In the genomic region with DNA sequence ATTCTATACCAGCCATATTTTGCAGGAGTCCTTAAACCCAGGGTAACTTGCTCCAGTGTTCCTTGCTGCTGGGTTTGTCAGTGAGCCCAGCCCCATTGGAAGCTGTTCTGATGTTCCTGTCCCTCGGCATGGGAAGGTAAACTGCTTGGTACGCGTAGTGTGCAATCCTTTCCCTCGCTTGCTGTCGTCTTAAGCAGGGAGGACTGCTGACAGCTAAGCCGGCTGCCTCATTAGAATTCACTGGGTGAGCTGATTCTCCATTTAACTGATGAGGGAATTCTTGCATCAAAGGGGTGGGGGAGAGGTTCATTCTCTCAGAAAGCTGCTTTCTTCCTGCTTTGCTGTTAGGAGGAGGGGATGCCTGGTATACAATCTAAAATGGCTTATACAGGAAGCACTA, we compare ENCODE assay signal across 14 cellular contexts.
DNase-seq lines count a peak whose midpoint lies in the region; ATAC-seq and TF ChIP-seq lines count a peak whose summit lies in the region.
"Had no signal": no experiment of that assay in that cellular context is flagged by ENCODE, and none has a peak within 500 bp of the region (broad histone marks: within the 10 kb centered on the region; RNA-seq: fewer than 3 reads in every experiment).

No MANE protein-coding gene starts in this region.

- H4K20me1 ChIP-seq in GM23338 (replicated peaks; ENCODE audit: insufficient read depth) (no peaks in the 10 kb centered on the region), neural progenitor cell (ENCODE audit: low read depth) (no peaks in the 10 kb centered on the region)

- H3K27me3 ChIP-seq in GM23338 (ENCODE audit: insufficient read depth) (no peaks in the 10 kb centered on the region), neural progenitor cell (no peaks in the 10 kb centered on the region)

- TF ChIP-seq CTCF in GM23338 (conservative IDR thresholded peaks at IDR 0.05; ENCODE audit: low read depth in 2 of 2) (no peak), neural progenitor cell (IDR thresholded peaks at IDR 0.05) (no peak)

- DNase-seq in GM23338 (ENCODE audit: low spot score) = peak; percentile 9
- DNase-seq in ecto neural progenitor cell (ENCODE audit: low spot score) = peak; percentile 47
- DNase-seq in left kidney (ENCODE audit: low read depth, low spot score) = peak; percentile 17
- peak; percentile 74 for DNase-seq in neural progenitor cell (ENCODE audit: low spot score)
- no peak for DNase-seq in activated naive CD8-positive, alpha-beta T cell treated with anti-CD3 and anti-CD28 coated beads, Interleukin-2, amount 50 U/mL, for 24 hours
- no peak for DNase-seq in activated CD8-positive, alpha-beta memory T cell treated with anti-CD3 and anti-CD28 coated beads for 24 hours
- DNase-seq in HCEC 1CT = no peak
- DNase-seq: ACHN; C1 segment of cervical spinal cord; Calu3; CD4-positive, alpha-beta T cell; DMS 273 treated with DMSO at 0.1 percent for 48 hours; H7 had no signal

- H3K27ac Mint-ChIP-seq in GM23338 = no peak overlapping the region
- H3K27ac Mint-ChIP-seq in neural progenitor cell = no peak overlapping the region
- H3K27ac Mint-ChIP-seq in activated naive CD8-positive, alpha-beta T cell treated with anti-CD3 and anti-CD28 coated beads, Interleukin-2, amount 50 U/mL, for 24 hours = no peak overlapping the region
- H3K27ac Mint-ChIP-seq: B cell; CD4-positive, alpha-beta T cell had no signal

- H3K36me3 Mint-ChIP-seq in GM23338 (ENCODE audit: low read depth) (peaks cover 15% of the 10 kb centered on the region; the same call in 2 of the 3 replicates), neural progenitor cell (no peaks in the 10 kb centered on the region)
- no peaks in the 10 kb centered on the region for H3K36me3 Mint-ChIP-seq in activated naive CD8-positive, alpha-beta T cell treated with anti-CD3 and anti-CD28 coated beads, Interleukin-2, amount 50 U/mL, for 24 hours (ENCODE audit: low read depth)

- H3K9me3 Mint-ChIP-seq in GM23338 (peaks cover 14% of the 10 kb centered on the region), neural progenitor cell (peaks cover 11% of the 10 kb centered on the region)
- H3K9me3 Mint-ChIP-seq in activated naive CD8-positive, alpha-beta T cell treated with anti-CD3 and anti-CD28 coated beads, Interleukin-2, amount 50 U/mL, for 24 hours = peaks cover 6% of the 10 kb centered on the region

- ATAC-seq in GM23338 = no peak
- no peak for ATAC-seq in activated naive CD8-positive, alpha-beta T cell treated with anti-CD3 and anti-CD28 coated beads, Interleukin-2, amount 50 U/mL, for 24 hours

- H3K27me3 Mint-ChIP-seq in GM23338 (ENCODE audit: insufficient read depth, low read depth, poor library complexity) (peaks cover 4% of the 10 kb centered on the region), neural progenitor cell (ENCODE audit: insufficient read depth, low read depth) (peaks cover 3% of the 10 kb centered on the region)
- H3K27me3 Mint-ChIP-seq in activated naive CD8-positive, alpha-beta T cell treated with anti-CD3 and anti-CD28 coated beads, Interleukin-2, amount 50 U/mL, for 24 hours = no peaks in the 10 kb centered on the region
- H3K27me3 Mint-ChIP-seq: B cell; CD4-positive, alpha-beta T cell had no signal

- H3K9me3 ChIP-seq in neural progenitor cell (ENCODE audit: low read depth) = peaks cover 6% of the 10 kb centered on the region

- H3F3A ChIP-seq in GM23338 (replicated peaks; ENCODE audit: low read depth) (no peaks in the 10 kb centered on the region), neural progenitor cell (ENCODE audit: low read depth) (no peaks in the 10 kb centered on the region)

- H3K27ac ChIP-seq in GM23338 (ENCODE audit: low read depth) (no peak overlapping the region), neural progenitor cell (no peak overlapping the region)

- H3K4me2 ChIP-seq in GM23338 = no peak overlapping the region
- H3K4me2 ChIP-seq in neural progenitor cell = peak overlapping the region; percentile 18

- H3K4me1 ChIP-seq in GM23338 (ENCODE audit: insufficient read depth) (no peaks in the 10 kb centered on the region), neural progenitor cell (peaks cover 9% of the 10 kb centered on the region)

- H3K36me3 ChIP-seq in GM23338 (ENCODE audit: insufficient read depth) = no peaks in the 10 kb centered on the region
- H3K36me3 ChIP-seq in neural progenitor cell = no peaks in the 10 kb centered on the region

- H3K9me2 ChIP-seq in GM23338 (ENCODE audit: insufficient read depth) = no peaks in the 10 kb centered on the region

- H3K4me1 Mint-ChIP-seq in GM23338 (peaks cover 7% of the 10 kb centered on the region; the same call in 2 of the 3 replicates), neural progenitor cell (peaks cover 7% of the 10 kb centered on the region)
- H3K4me1 Mint-ChIP-seq in activated naive CD8-positive, alpha-beta T cell treated with anti-CD3 and anti-CD28 coated beads, Interleukin-2, amount 50 U/mL, for 24 hours = peaks cover 6% of the 10 kb centered on the region
- H3K4me1 Mint-ChIP-seq: B cell had no signal

- H3K9ac ChIP-seq in neural progenitor cell = no peak overlapping the region

- no peak overlapping the region for H2AFZ ChIP-seq in GM23338
- no peak overlapping the region for H2AFZ ChIP-seq in neural progenitor cell (replicated peaks)

- no peaks in the 10 kb centered on the region for H3K79me2 ChIP-seq in GM23338 (replicated peaks; ENCODE audit: insufficient read depth)
- no peaks in the 10 kb centered on the region for H3K79me2 ChIP-seq in neural progenitor cell (ENCODE audit: low read depth)

- H3K4me3 ChIP-seq in GM23338 = no peak overlapping the region
- no peak overlapping the region for H3K4me3 ChIP-seq in neural progenitor cell

- H3K4me3 Mint-ChIP-seq in GM23338 (no peak overlapping the region), neural progenitor cell (no peak overlapping the region)
- H3K4me3 Mint-ChIP-seq in activated naive CD8-positive, alpha-beta T cell treated with anti-CD3 and anti-CD28 coated beads, Interleukin-2, amount 50 U/mL, for 24 hours = no peak overlapping the region
- H3K4me3 Mint-ChIP-seq: B cell; CD4-positive, alpha-beta T cell had no signal

TF ChIP-seq in GM23338, 12 proteins besides CTCF, POLR2A, EP300 and RAD21 (continues in another document):
- TF ChIP-seq, protein P1, sequence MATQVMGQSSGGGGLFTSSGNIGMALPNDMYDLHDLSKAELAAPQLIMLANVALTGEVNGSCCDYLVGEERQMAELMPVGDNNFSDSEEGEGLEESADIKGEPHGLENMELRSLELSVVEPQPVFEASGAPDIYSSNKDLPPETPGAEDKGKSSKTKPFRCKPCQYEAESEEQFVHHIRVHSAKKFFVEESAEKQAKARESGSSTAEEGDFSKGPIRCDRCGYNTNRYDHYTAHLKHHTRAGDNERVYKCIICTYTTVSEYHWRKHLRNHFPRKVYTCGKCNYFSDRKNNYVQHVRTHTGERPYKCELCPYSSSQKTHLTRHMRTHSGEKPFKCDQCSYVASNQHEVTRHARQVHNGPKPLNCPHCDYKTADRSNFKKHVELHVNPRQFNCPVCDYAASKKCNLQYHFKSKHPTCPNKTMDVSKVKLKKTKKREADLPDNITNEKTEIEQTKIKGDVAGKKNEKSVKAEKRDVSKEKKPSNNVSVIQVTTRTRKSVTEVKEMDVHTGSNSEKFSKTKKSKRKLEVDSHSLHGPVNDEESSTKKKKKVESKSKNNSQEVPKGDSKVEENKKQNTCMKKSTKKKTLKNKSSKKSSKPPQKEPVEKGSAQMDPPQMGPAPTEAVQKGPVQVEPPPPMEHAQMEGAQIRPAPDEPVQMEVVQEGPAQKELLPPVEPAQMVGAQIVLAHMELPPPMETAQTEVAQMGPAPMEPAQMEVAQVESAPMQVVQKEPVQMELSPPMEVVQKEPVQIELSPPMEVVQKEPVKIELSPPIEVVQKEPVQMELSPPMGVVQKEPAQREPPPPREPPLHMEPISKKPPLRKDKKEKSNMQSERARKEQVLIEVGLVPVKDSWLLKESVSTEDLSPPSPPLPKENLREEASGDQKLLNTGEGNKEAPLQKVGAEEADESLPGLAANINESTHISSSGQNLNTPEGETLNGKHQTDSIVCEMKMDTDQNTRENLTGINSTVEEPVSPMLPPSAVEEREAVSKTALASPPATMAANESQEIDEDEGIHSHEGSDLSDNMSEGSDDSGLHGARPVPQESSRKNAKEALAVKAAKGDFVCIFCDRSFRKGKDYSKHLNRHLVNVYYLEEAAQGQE (IDR thresholded peaks at IDR 0.05; ENCODE audit: unreplicated experiment) = no peak
- TF ChIP-seq, protein P2, sequence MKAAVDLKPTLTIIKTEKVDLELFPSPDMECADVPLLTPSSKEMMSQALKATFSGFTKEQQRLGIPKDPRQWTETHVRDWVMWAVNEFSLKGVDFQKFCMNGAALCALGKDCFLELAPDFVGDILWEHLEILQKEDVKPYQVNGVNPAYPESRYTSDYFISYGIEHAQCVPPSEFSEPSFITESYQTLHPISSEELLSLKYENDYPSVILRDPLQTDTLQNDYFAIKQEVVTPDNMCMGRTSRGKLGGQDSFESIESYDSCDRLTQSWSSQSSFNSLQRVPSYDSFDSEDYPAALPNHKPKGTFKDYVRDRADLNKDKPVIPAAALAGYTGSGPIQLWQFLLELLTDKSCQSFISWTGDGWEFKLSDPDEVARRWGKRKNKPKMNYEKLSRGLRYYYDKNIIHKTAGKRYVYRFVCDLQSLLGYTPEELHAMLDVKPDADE (IDR thresholded peaks at IDR 0.05) = no peak

Comparison
In these comparisons a context has a peak if more than half of its experiments do, and no peak if none do; other contexts are left out.
1. DNase-seq: peak in GM23338 (single experiment), ecto neural progenitor cell (single experiment), left kidney (single experiment) and neural progenitor cell (single experiment); none in activated naive CD8-positive, alpha-beta T cell treated with anti-CD3 and anti-CD28 coated beads, Interleukin-2, amount 50 U/mL, for 24 hours (single experiment), activated CD8-positive, alpha-beta memory T cell treated with anti-CD3 and anti-CD28 coated beads for 24 hours (single experiment) and HCEC 1CT (single experiment).